ENCODE assay signal across 1 cellular context in the genomic region with DNA sequence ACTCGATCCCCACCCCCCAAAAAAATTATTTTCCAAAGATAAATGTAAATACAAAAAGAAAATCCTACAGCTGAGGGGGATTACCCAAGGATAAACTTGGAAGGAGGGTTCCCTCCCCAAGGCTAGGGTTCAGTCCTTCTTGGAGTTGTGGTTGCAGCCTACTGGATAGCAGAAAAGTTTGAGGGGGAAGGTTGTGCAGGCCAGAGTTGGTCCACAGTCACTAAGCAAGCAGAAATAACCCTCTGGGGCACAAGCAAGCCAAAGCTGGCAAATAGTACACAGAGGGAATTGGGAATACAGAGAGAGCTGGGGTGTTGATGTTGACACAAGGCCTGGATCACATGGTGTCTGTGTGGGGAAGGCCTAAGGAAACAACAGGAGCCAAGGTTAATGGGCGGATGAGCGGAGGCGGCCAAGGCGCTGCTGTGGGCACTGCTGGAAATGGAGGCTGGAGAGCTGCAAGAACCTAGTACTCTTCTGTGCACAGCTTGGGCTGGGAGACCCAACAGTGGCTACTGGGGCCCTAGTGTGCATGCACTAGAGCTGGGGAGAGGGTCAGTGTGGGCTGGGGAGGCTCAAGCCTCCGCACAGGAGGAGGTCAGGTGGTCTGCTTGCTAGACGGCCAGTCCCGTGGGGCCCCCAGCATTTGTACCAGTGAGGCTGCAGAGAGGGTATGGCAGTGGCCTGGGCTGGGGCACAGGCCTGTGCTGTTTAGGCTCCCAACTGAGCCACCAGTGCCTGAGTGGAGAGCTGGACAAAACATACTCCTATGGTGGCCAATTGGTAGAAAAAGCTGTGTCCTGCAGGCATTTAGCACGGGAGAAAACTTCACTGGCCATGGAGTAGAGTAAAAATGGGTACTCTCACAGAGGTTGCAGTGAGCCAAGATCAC.
TF ChIP-seq lines count a peak whose summit lies in the region.

No MANE protein-coding gene starts in this region.

TF ChIP-seq in GM23338, 12 proteins besides CTCF, POLR2A, EP300 and RAD21 (continued from another document):
- TF ChIP-seq, protein P1, sequence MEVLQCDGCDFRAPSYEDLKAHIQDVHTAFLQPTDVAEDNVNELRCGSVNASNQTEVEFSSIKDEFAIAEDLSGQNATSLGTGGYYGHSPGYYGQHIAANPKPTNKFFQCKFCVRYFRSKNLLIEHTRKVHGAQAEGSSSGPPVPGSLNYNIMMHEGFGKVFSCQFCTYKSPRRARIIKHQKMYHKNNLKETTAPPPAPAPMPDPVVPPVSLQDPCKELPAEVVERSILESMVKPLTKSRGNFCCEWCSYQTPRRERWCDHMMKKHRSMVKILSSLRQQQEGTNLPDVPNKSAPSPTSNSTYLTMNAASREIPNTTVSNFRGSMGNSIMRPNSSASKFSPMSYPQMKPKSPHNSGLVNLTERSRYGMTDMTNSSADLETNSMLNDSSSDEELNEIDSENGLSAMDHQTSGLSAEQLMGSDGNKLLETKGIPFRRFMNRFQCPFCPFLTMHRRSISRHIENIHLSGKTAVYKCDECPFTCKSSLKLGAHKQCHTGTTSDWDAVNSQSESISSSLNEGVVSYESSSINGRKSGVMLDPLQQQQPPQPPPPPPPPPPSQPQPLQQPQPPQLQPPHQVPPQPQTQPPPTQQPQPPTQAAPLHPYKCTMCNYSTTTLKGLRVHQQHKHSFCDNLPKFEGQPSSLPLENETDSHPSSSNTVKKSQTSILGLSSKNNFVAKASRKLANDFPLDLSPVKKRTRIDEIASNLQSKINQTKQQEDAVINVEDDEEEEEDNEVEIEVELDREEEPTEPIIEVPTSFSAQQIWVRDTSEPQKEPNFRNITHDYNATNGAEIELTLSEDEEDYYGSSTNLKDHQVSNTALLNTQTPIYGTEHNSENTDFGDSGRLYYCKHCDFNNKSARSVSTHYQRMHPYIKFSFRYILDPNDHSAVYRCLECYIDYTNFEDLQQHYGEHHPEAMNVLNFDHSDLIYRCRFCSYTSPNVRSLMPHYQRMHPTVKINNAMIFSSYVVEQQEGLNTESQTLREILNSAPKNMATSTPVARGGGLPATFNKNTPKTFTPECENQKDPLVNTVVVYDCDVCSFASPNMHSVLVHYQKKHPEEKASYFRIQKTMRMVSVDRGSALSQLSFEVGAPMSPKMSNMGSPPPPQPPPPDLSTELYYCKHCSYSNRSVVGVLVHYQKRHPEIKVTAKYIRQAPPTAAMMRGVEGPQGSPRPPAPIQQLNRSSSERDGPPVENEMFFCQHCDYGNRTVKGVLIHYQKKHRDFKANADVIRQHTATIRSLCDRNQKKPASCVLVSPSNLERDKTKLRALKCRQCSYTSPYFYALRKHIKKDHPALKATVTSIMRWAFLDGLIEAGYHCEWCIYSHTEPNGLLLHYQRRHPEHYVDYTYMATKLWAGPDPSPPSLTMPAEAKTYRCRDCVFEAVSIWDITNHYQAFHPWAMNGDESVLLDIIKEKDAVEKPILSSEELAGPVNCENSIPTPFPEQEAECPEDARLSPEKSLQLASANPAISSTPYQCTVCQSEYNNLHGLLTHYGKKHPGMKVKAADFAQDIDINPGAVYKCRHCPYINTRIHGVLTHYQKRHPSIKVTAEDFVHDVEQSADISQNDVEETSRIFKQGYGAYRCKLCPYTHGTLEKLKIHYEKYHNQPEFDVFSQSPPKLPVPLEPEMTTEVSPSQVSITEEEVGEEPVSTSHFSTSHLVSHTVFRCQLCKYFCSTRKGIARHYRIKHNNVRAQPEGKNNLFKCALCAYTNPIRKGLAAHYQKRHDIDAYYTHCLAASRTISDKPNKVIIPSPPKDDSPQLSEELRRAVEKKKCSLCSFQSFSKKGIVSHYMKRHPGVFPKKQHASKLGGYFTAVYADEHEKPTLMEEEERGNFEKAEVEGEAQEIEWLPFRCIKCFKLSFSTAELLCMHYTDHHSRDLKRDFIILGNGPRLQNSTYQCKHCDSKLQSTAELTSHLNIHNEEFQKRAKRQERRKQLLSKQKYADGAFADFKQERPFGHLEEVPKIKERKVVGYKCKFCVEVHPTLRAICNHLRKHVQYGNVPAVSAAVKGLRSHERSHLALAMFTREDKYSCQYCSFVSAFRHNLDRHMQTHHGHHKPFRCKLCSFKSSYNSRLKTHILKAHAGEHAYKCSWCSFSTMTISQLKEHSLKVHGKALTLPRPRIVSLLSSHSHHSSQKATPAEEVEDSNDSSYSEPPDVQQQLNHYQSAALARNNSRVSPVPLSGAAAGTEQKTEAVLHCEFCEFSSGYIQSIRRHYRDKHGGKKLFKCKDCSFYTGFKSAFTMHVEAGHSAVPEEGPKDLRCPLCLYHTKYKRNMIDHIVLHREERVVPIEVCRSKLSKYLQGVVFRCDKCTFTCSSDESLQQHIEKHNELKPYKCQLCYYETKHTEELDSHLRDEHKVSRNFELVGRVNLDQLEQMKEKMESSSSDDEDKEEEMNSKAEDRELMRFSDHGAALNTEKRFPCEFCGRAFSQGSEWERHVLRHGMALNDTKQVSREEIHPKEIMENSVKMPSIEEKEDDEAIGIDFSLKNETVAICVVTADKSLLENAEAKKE (CRISPR knock-in tag; IDR thresholded peaks at IDR 0.05) = no peak
- TF ChIP-seq CREB1 (CRISPR knock-in tag; IDR thresholded peaks at IDR 0.05; ENCODE audit: low read depth) = no peak
- no peak for TF ChIP-seq EZH2 (IDR thresholded peaks at IDR 0.05; ENCODE audit: low read depth, unreplicated experiment)
- TF ChIP-seq STAT1 (IDR thresholded peaks at IDR 0.05; ENCODE audit: unreplicated experiment) = no peak
- TF ChIP-seq, protein P2, sequence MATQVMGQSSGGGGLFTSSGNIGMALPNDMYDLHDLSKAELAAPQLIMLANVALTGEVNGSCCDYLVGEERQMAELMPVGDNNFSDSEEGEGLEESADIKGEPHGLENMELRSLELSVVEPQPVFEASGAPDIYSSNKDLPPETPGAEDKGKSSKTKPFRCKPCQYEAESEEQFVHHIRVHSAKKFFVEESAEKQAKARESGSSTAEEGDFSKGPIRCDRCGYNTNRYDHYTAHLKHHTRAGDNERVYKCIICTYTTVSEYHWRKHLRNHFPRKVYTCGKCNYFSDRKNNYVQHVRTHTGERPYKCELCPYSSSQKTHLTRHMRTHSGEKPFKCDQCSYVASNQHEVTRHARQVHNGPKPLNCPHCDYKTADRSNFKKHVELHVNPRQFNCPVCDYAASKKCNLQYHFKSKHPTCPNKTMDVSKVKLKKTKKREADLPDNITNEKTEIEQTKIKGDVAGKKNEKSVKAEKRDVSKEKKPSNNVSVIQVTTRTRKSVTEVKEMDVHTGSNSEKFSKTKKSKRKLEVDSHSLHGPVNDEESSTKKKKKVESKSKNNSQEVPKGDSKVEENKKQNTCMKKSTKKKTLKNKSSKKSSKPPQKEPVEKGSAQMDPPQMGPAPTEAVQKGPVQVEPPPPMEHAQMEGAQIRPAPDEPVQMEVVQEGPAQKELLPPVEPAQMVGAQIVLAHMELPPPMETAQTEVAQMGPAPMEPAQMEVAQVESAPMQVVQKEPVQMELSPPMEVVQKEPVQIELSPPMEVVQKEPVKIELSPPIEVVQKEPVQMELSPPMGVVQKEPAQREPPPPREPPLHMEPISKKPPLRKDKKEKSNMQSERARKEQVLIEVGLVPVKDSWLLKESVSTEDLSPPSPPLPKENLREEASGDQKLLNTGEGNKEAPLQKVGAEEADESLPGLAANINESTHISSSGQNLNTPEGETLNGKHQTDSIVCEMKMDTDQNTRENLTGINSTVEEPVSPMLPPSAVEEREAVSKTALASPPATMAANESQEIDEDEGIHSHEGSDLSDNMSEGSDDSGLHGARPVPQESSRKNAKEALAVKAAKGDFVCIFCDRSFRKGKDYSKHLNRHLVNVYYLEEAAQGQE (IDR thresholded peaks at IDR 0.05; ENCODE audit: unreplicated experiment) = no peak
- no peak for TF ChIP-seq JUNB (IDR thresholded peaks at IDR 0.05; ENCODE audit: unreplicated experiment)
- no peak for TF ChIP-seq EZH2phosphoT487 (IDR thresholded peaks at IDR 0.05; ENCODE audit: unreplicated experiment)
- TF ChIP-seq ZNF114 (CRISPR knock-in tag; IDR thresholded peaks at IDR 0.05) = no peak
- TF ChIP-seq, protein P3, sequence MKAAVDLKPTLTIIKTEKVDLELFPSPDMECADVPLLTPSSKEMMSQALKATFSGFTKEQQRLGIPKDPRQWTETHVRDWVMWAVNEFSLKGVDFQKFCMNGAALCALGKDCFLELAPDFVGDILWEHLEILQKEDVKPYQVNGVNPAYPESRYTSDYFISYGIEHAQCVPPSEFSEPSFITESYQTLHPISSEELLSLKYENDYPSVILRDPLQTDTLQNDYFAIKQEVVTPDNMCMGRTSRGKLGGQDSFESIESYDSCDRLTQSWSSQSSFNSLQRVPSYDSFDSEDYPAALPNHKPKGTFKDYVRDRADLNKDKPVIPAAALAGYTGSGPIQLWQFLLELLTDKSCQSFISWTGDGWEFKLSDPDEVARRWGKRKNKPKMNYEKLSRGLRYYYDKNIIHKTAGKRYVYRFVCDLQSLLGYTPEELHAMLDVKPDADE (IDR thresholded peaks at IDR 0.05) = no peak
- TF ChIP-seq ZNF331 (CRISPR knock-in tag; IDR thresholded peaks at IDR 0.05; ENCODE audit: low read depth) = no peak
- TF ChIP-seq POLR2AphosphoS5 (IDR thresholded peaks at IDR 0.05; ENCODE audit: low read depth) = no peak
TF ChIP-seq in GM23338: peak in this region for 0.
